ENCODE assay signal across 41 cellular contexts in the genomic region with DNA sequence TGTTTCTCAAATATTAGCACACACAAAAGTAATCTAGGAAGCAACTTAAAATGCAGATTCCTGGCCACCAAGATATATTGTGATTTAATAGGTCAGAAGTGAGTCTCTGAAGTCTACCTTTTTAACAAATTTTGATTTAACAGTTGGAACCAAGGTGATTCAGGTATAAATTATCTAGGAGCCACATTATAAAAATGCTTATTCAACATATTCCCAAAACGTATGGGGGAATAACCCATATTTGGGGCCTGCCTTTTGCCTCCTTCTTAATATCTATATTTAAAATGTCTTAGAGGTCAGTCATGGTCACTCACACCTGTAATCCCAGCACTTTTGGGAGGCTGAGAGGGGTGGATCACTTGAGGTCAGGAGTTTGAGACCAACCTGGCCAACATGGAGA. TPM values are rescaled to one million over a fixed set of nuclear protein-coding genes. Genes with fewer than 3 reads are reported as not detected.
"Had no signal": no experiment of that assay in that cellular context is flagged by ENCODE, and none has a peak within 500 bp of the region (broad histone marks: within the 10 kb centered on the region; RNA-seq: fewer than 3 reads in every experiment).

No MANE protein-coding gene starts in this region.

- H3K27me3 Mint-ChIP-seq: activated naive CD8-positive, alpha-beta T cell treated with anti-CD3 and anti-CD28 coated beads, Interleukin-2, amount 50 U/mL, for 24 hours; activated T-helper 17 cell treated with anti-CD3 and anti-CD28 coated beads, Interleukin-2, amount 50 U/mL, for 72 hours had no signal

- H3K27ac Mint-ChIP-seq: activated naive CD4-positive, alpha-beta T cell treated with anti-CD3 and anti-CD28 coated beads for 36 hours; activated naive CD4-positive, alpha-beta T cell treated with anti-CD3 and anti-CD28 coated beads, Interleukin-2, amount 10 ng/mL, durations not matched to agents 7 days and 5 days; activated naive CD4-positive, alpha-beta T cell treated with anti-CD3 and anti-CD28 coated beads, Interleukin-2, amount 50 U/mL, for 24 hours; activated naive CD4-positive, alpha-beta T cell treated with anti-CD3 and anti-CD28 coated beads, Interleukin-2, amount 50 U/mL, for 72 hours; activated naive CD8-positive, alpha-beta T cell; activated naive CD8-positive, alpha-beta T cell treated with anti-CD3 and anti-CD28 coated beads for 36 hours; activated naive CD8-positive, alpha-beta T cell treated with anti-CD3 and anti-CD28 coated beads, Interleukin-2, amount 10 ng/mL, durations not matched to agents 7 days and 5 days; activated naive CD8-positive, alpha-beta T cell treated with anti-CD3 and anti-CD28 coated beads, Interleukin-2, amount 50 U/mL, for 24 hours; activated T-cell treated with anti-CD3 and anti-CD28 coated beads, Interleukin-2, amount 50 U/mL, for 24 hours; activated T-cell treated with anti-CD3 and anti-CD28 coated beads, Interleukin-2, amount 50 U/mL, for 72 hours; activated T-helper 1 cell treated with anti-CD3 and anti-CD28 coated beads, Interleukin-12 subunit alpha, Interleukin-12 subunit beta, Interleukin-2, Interleukin-4 antibody, amounts not matched to agents 30 ng/mL and 10 ng/mL and 1 ng/mL, durations not matched to agents 14 hours and 24 hours and 36 hours; activated T-helper 17 cell treated with anti-CD3 and anti-CD28 coated beads, Interleukin-2, amount 50 U/mL, for 72 hours; activated T-helper 2 cell treated with anti-CD3 and anti-CD28 coated beads, Interferon-gamma antibody, Interleukin-2, Interleukin-4, amounts not matched to agents 10 μg/mL and 5 μg/mL and 100 μg/mL, durations not matched to agents 14 hours and 24 hours and 36 hours; brain had no signal

- H3K36me3 ChIP-seq: adrenal gland, ascending aorta, brain microvascular endothelial cell, breast epithelium, cardiac muscle cell had no signal

- H3K4me1 Mint-ChIP-seq: activated naive CD4-positive, alpha-beta T cell treated with anti-CD3 and anti-CD28 coated beads, Interleukin-2, amount 10 ng/mL, durations not matched to agents 7 days and 5 days; activated naive CD4-positive, alpha-beta T cell treated with anti-CD3 and anti-CD28 coated beads, Interleukin-2, amount 50 U/mL, for 24 hours; activated naive CD8-positive, alpha-beta T cell treated with anti-CD3 and anti-CD28 coated beads for 36 hours; activated naive CD8-positive, alpha-beta T cell treated with anti-CD3 and anti-CD28 coated beads, Interleukin-2, amount 10 ng/mL, durations not matched to agents 7 days and 5 days; activated naive CD8-positive, alpha-beta T cell treated with anti-CD3 and anti-CD28 coated beads, Interleukin-2, amount 50 U/mL, for 24 hours; activated T-helper 17 cell treated with anti-CD3 and anti-CD28 coated beads, Interleukin-2, amount 50 U/mL, for 72 hours; central memory CD8-positive, alpha-beta T cell had no signal

- H3K4me3 ChIP-seq: adrenal gland, ascending aorta, body of pancreas, breast epithelium, cardiac muscle cell had no signal

- DNase-seq: activated effector memory CD4-positive, alpha-beta T cell treated with anti-CD3 and anti-CD28 coated beads, Interleukin-2, amount 50 U/mL, for 16 hours; activated effector memory CD4-positive, alpha-beta T cell treated with Interleukin-2 at 50 U/mL for 16 hours; activated gamma-delta T cell; activated gamma-delta T cell treated with Interleukin-2 at 50 U/mL for 16 hours; activated naive CD4-positive, alpha-beta T cell; activated naive CD4-positive, alpha-beta T cell treated with anti-CD3 and anti-CD28 coated beads for 36 hours; activated naive CD4-positive, alpha-beta T cell treated with anti-CD3 and anti-CD28 coated beads, Interleukin-2, amount 10 ng/mL, durations not matched to agents 7 days and 5 days; activated naive CD4-positive, alpha-beta T cell treated with anti-CD3 and anti-CD28 coated beads, Interleukin-2, amount 50 U/mL, for 16 hours; activated naive CD4-positive, alpha-beta T cell treated with Interleukin-2 at 50 U/mL for 16 hours; activated naive CD8-positive, alpha-beta T cell treated with anti-CD3 and anti-CD28 coated beads for 36 hours; activated naive CD8-positive, alpha-beta T cell treated with anti-CD3 and anti-CD28 coated beads, Interleukin-2, amount 10 ng/mL, durations not matched to agents 7 days and 5 days; activated naive CD8-positive, alpha-beta T cell treated with anti-CD3 and anti-CD28 coated beads, Interleukin-2, amount 50 U/mL, for 24 hours; activated T-cell treated with anti-CD3 and anti-CD28 coated beads, Interleukin-2, amount 50 U/mL, for 1 hour; activated T-cell treated with anti-CD3 and anti-CD28 coated beads, Interleukin-2, amount 50 U/mL, for 24 hours; activated T-cell treated with anti-CD3 and anti-CD28 coated beads, Interleukin-2, amount 50 U/mL, for 4 hours; activated T-cell treated with anti-CD3 and anti-CD28 coated beads, Interleukin-2, amount 50 U/mL, for 48 hours; activated T-cell treated with anti-CD3 and anti-CD28 coated beads, Interleukin-2, amount 50 U/mL, for 72 hours; adrenal gland; amniotic stem cell; amygdala; aorta; body of pancreas; brain microvascular endothelial cell; caudate nucleus; central memory CD4-positive, alpha-beta T cell; cerebellar nuclear complex had no signal

- H3K27me3 ChIP-seq: adrenal gland, ascending aorta, body of pancreas, brain microvascular endothelial cell, breast epithelium, cardiac muscle cell had no signal

- ATAC-seq: activated naive CD4-positive, alpha-beta T cell treated with anti-CD3 and anti-CD28 coated beads, Interleukin-2, amount 50 U/mL, for 72 hours; activated naive CD8-positive, alpha-beta T cell treated with anti-CD3 and anti-CD28 coated beads, Interleukin-2, amount 50 U/mL, for 24 hours; activated T-cell treated with anti-CD3 and anti-CD28 coated beads, Interleukin-2, amount 50 U/mL, for 4 hours; activated T-cell treated with anti-CD3 and anti-CD28 coated beads, Interleukin-2, amount 50 U/mL, for 72 hours; activated T-helper 17 cell treated with anti-CD3 and anti-CD28 coated beads, Interleukin-2, amount 50 U/mL, for 72 hours; body of pancreas had no signal

- H3K9me3 Mint-ChIP-seq: activated naive CD4-positive, alpha-beta T cell treated with anti-CD3 and anti-CD28 coated beads, Interleukin-2, amount 10 ng/mL, durations not matched to agents 7 days and 5 days; activated naive CD4-positive, alpha-beta T cell treated with anti-CD3 and anti-CD28 coated beads, Interleukin-2, amount 50 U/mL, for 24 hours; activated naive CD8-positive, alpha-beta T cell treated with anti-CD3 and anti-CD28 coated beads for 36 hours; activated naive CD8-positive, alpha-beta T cell treated with anti-CD3 and anti-CD28 coated beads, Interleukin-2, amount 50 U/mL, for 24 hours; activated T-cell treated with anti-CD3 and anti-CD28 coated beads, Interleukin-2, amount 50 U/mL, for 24 hours; activated T-cell treated with anti-CD3 and anti-CD28 coated beads, Interleukin-2, amount 50 U/mL, for 4 hours; activated T-helper 1 cell treated with anti-CD3 and anti-CD28 coated beads, Interleukin-12 subunit alpha, Interleukin-12 subunit beta, Interleukin-2, Interleukin-4 antibody, amounts not matched to agents 30 ng/mL and 10 ng/mL and 1 ng/mL, durations not matched to agents 14 hours and 24 hours and 36 hours; activated T-helper 17 cell treated with anti-CD3 and anti-CD28 coated beads, Interleukin-2, amount 50 U/mL, for 72 hours; central memory CD8-positive, alpha-beta T cell had no signal

- H3K4me3 Mint-ChIP-seq: activated naive CD4-positive, alpha-beta T cell treated with anti-CD3 and anti-CD28 coated beads for 36 hours; activated naive CD4-positive, alpha-beta T cell treated with anti-CD3 and anti-CD28 coated beads, Interleukin-2, amount 10 ng/mL, durations not matched to agents 7 days and 5 days; activated naive CD4-positive, alpha-beta T cell treated with anti-CD3 and anti-CD28 coated beads, Interleukin-2, amount 50 U/mL, for 24 hours; activated naive CD8-positive, alpha-beta T cell; activated naive CD8-positive, alpha-beta T cell treated with anti-CD3 and anti-CD28 coated beads for 36 hours; activated naive CD8-positive, alpha-beta T cell treated with anti-CD3 and anti-CD28 coated beads, Interleukin-2, amount 10 ng/mL, durations not matched to agents 7 days and 5 days; activated naive CD8-positive, alpha-beta T cell treated with anti-CD3 and anti-CD28 coated beads, Interleukin-2, amount 50 U/mL, for 24 hours; activated T-cell treated with anti-CD3 and anti-CD28 coated beads, Interleukin-2, amount 50 U/mL, for 24 hours; activated T-cell treated with anti-CD3 and anti-CD28 coated beads, Interleukin-2, amount 50 U/mL, for 4 hours; activated T-cell treated with anti-CD3 and anti-CD28 coated beads, Interleukin-2, amount 50 U/mL, for 72 hours; activated T-helper 1 cell treated with anti-CD3 and anti-CD28 coated beads, Interleukin-12 subunit alpha, Interleukin-12 subunit beta, Interleukin-2, Interleukin-4 antibody, amounts not matched to agents 30 ng/mL and 10 ng/mL and 1 ng/mL, durations not matched to agents 14 hours and 24 hours and 36 hours; activated T-helper 17 cell treated with anti-CD3 and anti-CD28 coated beads, Interleukin-2, amount 50 U/mL, for 72 hours; brain; central memory CD8-positive, alpha-beta T cell had no signal

- FAIRE-seq: astrocyte, bronchial epithelial cell had no signal

- H3K9me3 ChIP-seq: adrenal gland, ascending aorta, body of pancreas, breast epithelium had no signal

- H3K4me1 ChIP-seq: body of pancreas, breast epithelium had no signal

- H3K27ac ChIP-seq: adrenal gland, ascending aorta, body of pancreas, brain microvascular endothelial cell, breast epithelium, cardiac muscle cell had no signal

- H3K36me3 Mint-ChIP-seq: activated naive CD4-positive, alpha-beta T cell treated with anti-CD3 and anti-CD28 coated beads, Interleukin-2, amount 10 ng/mL, durations not matched to agents 7 days and 5 days; activated naive CD4-positive, alpha-beta T cell treated with anti-CD3 and anti-CD28 coated beads, Interleukin-2, amount 50 U/mL, for 24 hours; activated naive CD4-positive, alpha-beta T cell treated with anti-CD3 and anti-CD28 coated beads, Interleukin-2, amount 50 U/mL, for 72 hours; activated naive CD8-positive, alpha-beta T cell; activated naive CD8-positive, alpha-beta T cell treated with anti-CD3 and anti-CD28 coated beads for 36 hours; activated naive CD8-positive, alpha-beta T cell treated with anti-CD3 and anti-CD28 coated beads, Interleukin-2, amount 10 ng/mL, durations not matched to agents 7 days and 5 days; brain had no signal

RNA-seq across cellular contexts. Expression of a gene that starts 23.8 kb away (rescaled TPM):
- total RNA-seq: activated naive CD4-positive, alpha-beta T cell treated with anti-CD3 and anti-CD28 coated beads for 36 hours; activated naive CD4-positive, alpha-beta T cell treated with anti-CD3 and anti-CD28 coated beads, Interleukin-2, amount 50 U/mL, for 72 hours; activated naive CD8-positive, alpha-beta T cell treated with anti-CD3 and anti-CD28 coated beads for 36 hours; activated naive CD8-positive, alpha-beta T cell treated with anti-CD3 and anti-CD28 coated beads, Interleukin-2, amount 10 ng/mL, durations not matched to agents 7 days and 5 days; activated T-cell treated with anti-CD3 and anti-CD28 coated beads, Interleukin-2, amount 50 U/mL, for 4 hours; activated T-cell treated with anti-CD3 and anti-CD28 coated beads, Interleukin-2, amount 50 U/mL, for 72 hours; activated T-helper 1 cell treated with anti-CD3 and anti-CD28 coated beads, Interleukin-12 subunit alpha, Interleukin-12 subunit beta, Interleukin-2, Interleukin-4 antibody, amounts not matched to agents 30 ng/mL and 10 ng/mL and 1 ng/mL, durations not matched to agents 14 hours and 24 hours and 36 hours; activated T-helper 17 cell treated with anti-CD3 and anti-CD28 coated beads, Interleukin-2, amount 50 U/mL, for 72 hours; activated T-helper 2 cell treated with anti-CD3 and anti-CD28 coated beads, Interferon-gamma antibody, Interleukin-2, Interleukin-4, amounts not matched to agents 10 μg/mL and 5 μg/mL and 100 μg/mL, durations not matched to agents 14 hours and 24 hours and 36 hours; adrenal gland; aorta; ascending aorta; astrocyte; body of pancreas; bronchial epithelial cell; cardiac muscle cell; cardiac septum; chondrocyte had no signal
- polyA plus RNA-seq: adrenal gland, cardiac muscle cell had no signal

RNA-seq across cellular contexts. Expression of a gene that starts 55.3 kb away (rescaled TPM):
- total RNA-seq: activated naive CD4-positive, alpha-beta T cell treated with anti-CD3 and anti-CD28 coated beads for 36 hours; activated naive CD4-positive, alpha-beta T cell treated with anti-CD3 and anti-CD28 coated beads, Interleukin-2, amount 50 U/mL, for 72 hours; activated naive CD8-positive, alpha-beta T cell treated with anti-CD3 and anti-CD28 coated beads for 36 hours; activated naive CD8-positive, alpha-beta T cell treated with anti-CD3 and anti-CD28 coated beads, Interleukin-2, amount 10 ng/mL, durations not matched to agents 7 days and 5 days; activated T-cell treated with anti-CD3 and anti-CD28 coated beads, Interleukin-2, amount 50 U/mL, for 72 hours; activated T-helper 1 cell treated with anti-CD3 and anti-CD28 coated beads, Interleukin-12 subunit alpha, Interleukin-12 subunit beta, Interleukin-2, Interleukin-4 antibody, amounts not matched to agents 30 ng/mL and 10 ng/mL and 1 ng/mL, durations not matched to agents 14 hours and 24 hours and 36 hours; activated T-helper 2 cell treated with anti-CD3 and anti-CD28 coated beads, Interferon-gamma antibody, Interleukin-2, Interleukin-4, amounts not matched to agents 10 μg/mL and 5 μg/mL and 100 μg/mL, durations not matched to agents 14 hours and 24 hours and 36 hours; bronchial epithelial cell; cardiac muscle cell had no signal
- polyA plus RNA-seq: cardiac muscle cell had no signal
